16 cellular contexts compared by ENCODE assay signal in the genomic region with DNA sequence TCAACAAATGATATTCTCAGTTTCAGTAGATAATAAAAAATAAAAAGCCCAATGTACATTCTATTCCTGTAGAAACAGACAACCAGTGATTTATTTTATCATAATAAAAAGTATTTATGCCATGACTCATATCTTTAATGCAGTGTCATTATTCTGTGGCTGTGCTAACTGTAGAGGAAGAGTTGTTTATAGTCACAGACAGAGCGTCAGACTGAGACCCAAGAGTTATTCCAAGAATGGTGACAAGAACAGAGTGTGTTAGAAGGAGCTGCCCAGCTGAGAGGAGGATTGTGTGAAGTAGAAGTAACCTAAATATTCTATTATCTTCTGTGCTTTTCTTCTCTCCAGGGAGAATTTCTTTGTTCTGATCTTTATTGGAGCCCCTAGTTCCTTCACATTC.
A peak's percentile ranks its signal among the peaks of the same experiment; 100 is the strongest.
DNase-seq lines count a peak whose midpoint lies in the region; ATAC-seq and TF ChIP-seq lines count a peak whose summit lies in the region.
"Had no signal": no experiment of that assay in that cellular context is flagged by ENCODE, and none has a peak within 500 bp of the region (broad histone marks: within the 10 kb centered on the region; RNA-seq: fewer than 3 reads in every experiment).

No MANE protein-coding gene starts in this region.

- no peaks in the 10 kb centered on the region for H3K4me1 Mint-ChIP-seq in nephron progenitor cell
- H3K4me1 Mint-ChIP-seq: H9 had no signal

- H3K9me3 Mint-ChIP-seq in nephron progenitor cell, result no peaks in the 10 kb centered on the region

- no peak overlapping the region for H3K4me3 ChIP-seq in fibroblast of villous mesenchyme (ENCODE audit: low read depth, low read length)
- no peak overlapping the region for H3K4me3 ChIP-seq in skeletal muscle satellite cell (ENCODE audit: low read length)
- H3K4me3 ChIP-seq: BLaER1 had no signal

- H3K4me1 ChIP-seq in skeletal muscle satellite cell (ENCODE audit: control insufficient read depth, insufficient read depth, low read length), result no peaks in the 10 kb centered on the region
- H3K4me1 ChIP-seq: BLaER1 had no signal

- H3K9ac ChIP-seq in skeletal muscle satellite cell (ENCODE audit: low read depth, low read length), result peak overlapping the region; percentile 16
- H3K9ac ChIP-seq: BLaER1, KMS-11 had no signal

- no peak for ATAC-seq in Right ventricle myocardium superior (ENCODE audit: poor library complexity)
- ATAC-seq: HepG2 had no signal

- H3K4me3 Mint-ChIP-seq in nephron progenitor cell, result no peak overlapping the region
- H3K4me3 Mint-ChIP-seq: CD8-positive, alpha-beta memory T cell; H9 had no signal

- intact Hi-C loops in Right ventricle myocardium superior (cut with DNase I), result no loop called here

- H3K36me3 Mint-ChIP-seq in nephron progenitor cell (ENCODE audit: low read depth), result no peaks in the 10 kb centered on the region
- H3K36me3 Mint-ChIP-seq: CD8-positive, alpha-beta memory T cell had no signal

- H3K4me2 ChIP-seq in skeletal muscle satellite cell (ENCODE audit: low read length), result no peak overlapping the region
- H3K4me2 ChIP-seq: BLaER1, KMS-11 had no signal

- no peaks in the 10 kb centered on the region for H3K27me3 ChIP-seq in skeletal muscle satellite cell (ENCODE audit: control insufficient read depth, insufficient read depth, low read length)

- H3K36me3 ChIP-seq in skeletal muscle satellite cell (ENCODE audit: insufficient read depth, low read length), result no peaks in the 10 kb centered on the region
- H3K36me3 ChIP-seq: BLaER1 had no signal

- TF ChIP-seq CTCF in fibroblast of villous mesenchyme (IDR thresholded peaks at IDR 0.05; ENCODE audit: insufficient read depth, low read depth, low read length), result no peak
- TF ChIP-seq CTCF in nephron progenitor cell (IDR thresholded peaks at IDR 0.05), result no peak

- no peaks in the 10 kb centered on the region for H3K9me3 ChIP-seq in skeletal muscle satellite cell (replicated peaks; ENCODE audit: low read length)
- H3K9me3 ChIP-seq: BLaER1 had no signal

- no peak overlapping the region for H3K27ac Mint-ChIP-seq in nephron progenitor cell
- H3K27ac Mint-ChIP-seq: CD8-positive, alpha-beta memory T cell; H9 had no signal

- no peaks in the 10 kb centered on the region for H3K27me3 Mint-ChIP-seq in nephron progenitor cell (ENCODE audit: low read depth, poor library complexity)

- peak; percentile 17 for DNase-seq in COLO829 (ENCODE audit: low spot score)
- peak; percentile 0 for DNase-seq in amniotic epithelial cell (ENCODE audit: low read depth)
- peak; percentile 34 for DNase-seq in fibroblast of villous mesenchyme (ENCODE audit: low read depth)
- no peak for DNase-seq in Right ventricle myocardium superior
- DNase-seq in nephron progenitor cell, result no peak
- no peak for DNase-seq in DMS79 treated with DMSO at 0.1 percent for 48 hours (lab: John Stamatoyannopoulos, UW)
- DNase-seq: CD8-positive, alpha-beta memory T cell; EL; H9; NCI-H1417 treated with DMSO at 0.1 percent for 48 hours; NCI-H2081; NCI-H510A treated with DMSO at 0.1 percent for 48 hours had no signal

Comparison
In these comparisons a context has a peak if more than half of its experiments do, and no peak if none do; other contexts are left out.
1. DNase-seq: peak in COLO829 (single experiment), amniotic epithelial cell (single experiment) and fibroblast of villous mesenchyme (single experiment); none in Right ventricle myocardium superior (single experiment), nephron progenitor cell (single experiment) and DMS79 treated with DMSO at 0.1 percent for 48 hours (single experiment).